Comparison of ENCODE assay signal across 1 cellular context in the genomic region with DNA sequence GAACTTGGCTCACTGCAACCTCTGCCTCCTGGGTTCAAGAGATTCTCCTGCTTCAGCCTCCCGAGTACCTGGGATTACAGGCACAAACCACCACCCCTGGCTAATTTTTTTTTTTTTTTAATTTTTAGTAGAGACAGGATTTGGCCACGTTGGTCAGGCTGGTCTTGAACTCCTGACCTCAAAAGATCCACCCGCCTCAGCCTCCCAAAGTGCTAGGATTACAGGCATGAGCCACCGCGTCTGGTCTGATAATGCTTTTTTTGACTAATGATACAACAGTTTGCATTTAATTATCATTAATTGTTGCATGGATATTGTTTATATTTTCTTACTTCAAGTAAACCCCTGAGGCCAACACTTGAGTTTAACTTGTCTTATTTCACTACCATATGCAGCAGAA.
DNase-seq lines count a peak whose midpoint lies in the region; TF ChIP-seq lines count a peak whose summit lies in the region.
"Not testable (repeated sequence)": the region's sequence is repeated elsewhere in the genome, so short reads cannot be mapped to it uniquely, and the experiment has no call there.

No MANE protein-coding gene starts in this region.

- TF ChIP-seq CTCF in BE2C (IDR thresholded peaks at IDR 0.05; ENCODE audit: low read depth, low read length), result not testable (repeated sequence)

- peaks cover 22% of the 10 kb centered on the region for H3K9me3 ChIP-seq in BE2C

- H3K36me3 ChIP-seq in BE2C, result not testable (repeated sequence)

- H3K4me1 ChIP-seq in BE2C, result not testable (repeated sequence)

- H3K27me3 ChIP-seq in BE2C, result peaks cover 22% of the 10 kb centered on the region

- DNase-seq in BE2C, result peak; percentile 93

- not testable (repeated sequence) for H3K4me3 ChIP-seq in BE2C (ENCODE audit: low read depth, low read length)
